In genomic region chr14:105890474-105891220, GRCh38 we compare ENCODE assay signal across 16 cellular contexts.
DNase-seq lines count a peak whose midpoint lies in the region; ATAC-seq, FAIRE-seq and TF ChIP-seq lines count a peak whose summit lies in the region.
"Had no signal": no experiment of that assay in that cellular context is flagged by ENCODE, and none has a peak within 500 bp of the region (broad histone marks: within the 10 kb centered on the region; RNA-seq: fewer than 3 reads in every experiment).

No MANE protein-coding gene starts in this region.

- H3K4me1 ChIP-seq in K562 (replicated peaks in 1 of 2; ENCODE audit: control insufficient read depth in 2 of 2, insufficient read depth in 2 of 2, low read length in 2 of 2) (no peaks in the 10 kb centered on the region), upper lobe of left lung (no peaks in the 10 kb centered on the region)
- H3K4me1 ChIP-seq: gastrocnemius medialis, neural progenitor cell had no signal

- peak; percentile 2 for DNase-seq in activated naive CD4-positive, alpha-beta T cell treated with anti-CD3 and anti-CD28 coated beads for 36 hours
- no peak for DNase-seq in activated naive CD4-positive, alpha-beta T cell (lab: John Stamatoyannopoulos, UW)
- DNase-seq in K562 (ENCODE audit: extremely low read depth in 1 of 4, low spot score in 3 of 4) (peak in 3 of 4 experiments; percentile 1), mesothelial cell of epicardium (ENCODE audit: low spot score in 2 of 2, unreplicated experiment in 2 of 2) (peak; percentile 10 to 31), upper lobe of left lung (peak; percentile 14 to 27), glomerular visceral epithelial cell (ENCODE audit: extremely low spot score) (no peak), AG20443 (ENCODE audit: low spot score) (no peak), NCI-H510A treated with DMSO at 0.1 percent for 48 hours (lab: John Stamatoyannopoulos, UW) (no peak)
- DNase-seq: amniotic stem cell, gastrocnemius medialis, HCEC 1CT, mesenchymal stem cell, NCI-H2081 had no signal

- no peak overlapping the region for H3K27ac ChIP-seq in K562 (ENCODE audit: extremely low read depth, low read depth, low read length)
- no peak overlapping the region for H3K27ac ChIP-seq in upper lobe of left lung
- H3K27ac ChIP-seq: gastrocnemius medialis, neural progenitor cell had no signal

- H3K4me3 Mint-ChIP-seq in activated naive CD4-positive, alpha-beta T cell treated with anti-CD3 and anti-CD28 coated beads for 36 hours = no peak overlapping the region
- H3K4me3 Mint-ChIP-seq in mesothelial cell of epicardium = no peak overlapping the region
- H3K4me3 Mint-ChIP-seq: neural progenitor cell had no signal

- H2AFZ ChIP-seq in K562 (ENCODE audit: low read depth, low read length) = no peak overlapping the region
- H2AFZ ChIP-seq: neural progenitor cell had no signal

- no peak for ATAC-seq in K562
- ATAC-seq in upper lobe of left lung (ENCODE audit: low FRiP score in 2 of 2) = peak in 1 of 2 donors; percentile 2
- ATAC-seq: gastrocnemius medialis had no signal

- H3K27me3 ChIP-seq in K562 (ENCODE audit: control insufficient read depth in 2 of 2, insufficient read depth in 2 of 2, low read length in 2 of 2) (no peaks in the 10 kb centered on the region; a peak in 1 of 5 replicates), upper lobe of left lung (no peaks in the 10 kb centered on the region)
- H3K27me3 ChIP-seq: gastrocnemius medialis, neural progenitor cell had no signal

- H3K9me3 Mint-ChIP-seq in activated naive CD4-positive, alpha-beta T cell treated with anti-CD3 and anti-CD28 coated beads for 36 hours = no peaks in the 10 kb centered on the region
- H3K9me3 Mint-ChIP-seq in mesothelial cell of epicardium = peaks cover 16% of the 10 kb centered on the region

- no peaks in the 10 kb centered on the region for H3K9me1 ChIP-seq in K562 (ENCODE audit: control insufficient read depth, insufficient read depth, low read length)

- TF ChIP-seq CTCF in K562 (IDR thresholded peaks at IDR 0.05 in 2 of 3, conservative IDR thresholded peaks at IDR 0.05 in 1 of 3; ENCODE audit: insufficient read depth in 2 of 3, low read depth in 1 of 3, low read length in 3 of 3) (no peak), mesothelial cell of epicardium (IDR thresholded peaks at IDR 0.05; ENCODE audit: unreplicated experiment) (no peak), upper lobe of left lung (IDR thresholded peaks at IDR 0.05) (no peak)

- no peaks in the 10 kb centered on the region for H4K20me1 ChIP-seq in K562 (replicated peaks; ENCODE audit: control insufficient read depth, insufficient read depth, low read length)

- intact Hi-C loops in activated naive CD4-positive, alpha-beta T cell treated with anti-CD3 and anti-CD28 coated beads for 36 hours (cut with micrococcal nuclease) = no loop called here
- intact Hi-C loops in K562 (cut with micrococcal nuclease) = no loop called here

- no peak for TF ChIP-seq POLR2A in K562 (conservative IDR thresholded peaks at IDR 0.05)
- no peak for TF ChIP-seq POLR2A in upper lobe of left lung (IDR thresholded peaks at IDR 0.05)

- BruUV-seq in K562 (replicated peaks; lab: Mats Ljungman, UMichigan) = no TSS peak

- POLR2A ChIA-PET in K562 (lab: Yijun Ruan, JAX) = no interaction called here

- in situ Hi-C loops in K562 (cut with MboI) = no loop called here

- H3K9me3 ChIP-seq in K562 (replicated peaks; ENCODE audit: control insufficient read depth, insufficient read depth, low read depth, low read length) = no peaks in the 10 kb centered on the region
- no peaks in the 10 kb centered on the region for H3K9me3 ChIP-seq in upper lobe of left lung
- H3K9me3 ChIP-seq: gastrocnemius medialis had no signal

- no peak overlapping the region for H3K9ac ChIP-seq in K562 (ENCODE audit: insufficient read depth in 1 of 2, low read depth in 2 of 2, low read length in 2 of 2)
- H3K9ac ChIP-seq: neural progenitor cell had no signal

- no peaks in the 10 kb centered on the region for H3K36me3 ChIP-seq in K562 (ENCODE audit: control insufficient read depth, insufficient read depth, low read length)
- no peaks in the 10 kb centered on the region for H3K36me3 ChIP-seq in upper lobe of left lung
- H3K36me3 ChIP-seq: gastrocnemius medialis, neural progenitor cell had no signal

- TF ChIP-seq EP300 in K562 (IDR thresholded peaks at IDR 0.05; ENCODE audit: low read length) (no peak), upper lobe of left lung (IDR thresholded peaks at IDR 0.05) (no peak)

- no peak for FAIRE-seq in K562 (lab: Jason Lieb, UNC)
- FAIRE-seq: GM12892, HTR-8/SVneo had no signal

- no peak for TF ChIP-seq RAD21 in K562 (CRISPR knock-in tag; conservative IDR thresholded peaks at IDR 0.05 in 1 of 2, IDR thresholded peaks at IDR 0.05 in 1 of 2)

- H3K4me2 ChIP-seq in K562 (ENCODE audit: insufficient read depth, low read length) = no peak overlapping the region
- H3K4me2 ChIP-seq: neural progenitor cell had no signal

- CTCF ChIA-PET in activated naive CD4-positive, alpha-beta T cell treated with anti-CD3 and anti-CD28 coated beads for 36 hours (lab: Charles Lee) = interaction anchor here (0.5 kb wide), 1 partner anchor 104 kb away, joined by 4 read pairs; no protein-coding TSS in a partner anchor
- CTCF ChIA-PET in K562 (lab: Yijun Ruan, JAX; ENCODE audit: low intra/inter-chr PET ratio) = no interaction called here

- H3K4me3 ChIP-seq in K562 (no peak overlapping the region), upper lobe of left lung (no peak overlapping the region)
- H3K4me3 ChIP-seq: gastrocnemius medialis, neural progenitor cell had no signal

- no peaks in the 10 kb centered on the region for H3K4me1 Mint-ChIP-seq in activated naive CD4-positive, alpha-beta T cell treated with anti-CD3 and anti-CD28 coated beads for 36 hours (ENCODE audit: low read depth)
- H3K4me1 Mint-ChIP-seq in mesothelial cell of epicardium = no peaks in the 10 kb centered on the region
- H3K4me1 Mint-ChIP-seq: neural progenitor cell had no signal

- H3K79me2 ChIP-seq in K562 (ENCODE audit: control insufficient read depth, insufficient read depth, low read length) = no peaks in the 10 kb centered on the region

- H3K27ac Mint-ChIP-seq in activated naive CD4-positive, alpha-beta T cell treated with anti-CD3 and anti-CD28 coated beads for 36 hours = no peak overlapping the region
- no peak overlapping the region for H3K27ac Mint-ChIP-seq in mesothelial cell of epicardium
- H3K27ac Mint-ChIP-seq: neural progenitor cell had no signal

- WGBS in K562 (ENCODE audit: insufficient coverage, low coverage, missing lambda C conversion rate) = 0% methylated on average over 10 of the region's 18 CpGs
- 82 to 86% methylated on average over 5 to 17 of the region's 18 CpGs for WGBS in upper lobe of left lung, 2 donors

- H3K27me3 Mint-ChIP-seq in activated naive CD4-positive, alpha-beta T cell treated with anti-CD3 and anti-CD28 coated beads for 36 hours (ENCODE audit: low read depth) = peaks cover 26% of the 10 kb centered on the region
- H3K27me3 Mint-ChIP-seq in mesothelial cell of epicardium (ENCODE audit: low read depth) = no peaks in the 10 kb centered on the region

- H3K36me3 Mint-ChIP-seq in activated naive CD4-positive, alpha-beta T cell treated with anti-CD3 and anti-CD28 coated beads for 36 hours (ENCODE audit: low read depth) = no peaks in the 10 kb centered on the region
- H3K36me3 Mint-ChIP-seq in mesothelial cell of epicardium = peaks cover 3% of the 10 kb centered on the region

TF ChIP-seq in K562, 482 proteins besides CTCF, POLR2A, EP300 and RAD21 (continues in another document):
- TF ChIP-seq, protein P1, sequence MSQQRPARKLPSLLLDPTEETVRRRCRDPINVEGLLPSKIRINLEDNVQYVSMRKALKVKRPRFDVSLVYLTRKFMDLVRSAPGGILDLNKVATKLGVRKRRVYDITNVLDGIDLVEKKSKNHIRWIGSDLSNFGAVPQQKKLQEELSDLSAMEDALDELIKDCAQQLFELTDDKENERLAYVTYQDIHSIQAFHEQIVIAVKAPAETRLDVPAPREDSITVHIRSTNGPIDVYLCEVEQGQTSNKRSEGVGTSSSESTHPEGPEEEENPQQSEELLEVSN (IDR thresholded peaks at IDR 0.05; ENCODE audit: borderline replicate concordance in 1 of 2, extremely low read depth in 1 of 2, insufficient read depth in 1 of 2, insufficient read length in 1 of 2, low read depth in 1 of 2, low read length in 1 of 2, poor library complexity in 1 of 2, severe bottlenecking in 1 of 2) = no peak
- TF ChIP-seq HMGXB4 (CRISPR knock-in tag; IDR thresholded peaks at IDR 0.05) (no peak), HOMEZ (CRISPR knock-in tag; IDR thresholded peaks at IDR 0.05) (no peak), ARHGAP35 (IDR thresholded peaks at IDR 0.05; ENCODE audit: partially characterized antibody) (no peak), MED1 (CRISPR knock-in tag; IDR thresholded peaks at IDR 0.05; ENCODE audit: borderline replicate concordance) (no peak), PTTG1 (tag; IDR thresholded peaks at IDR 0.05; ENCODE audit: low read depth) (no peak), ARID2 (IDR thresholded peaks at IDR 0.05) (no peak), SMARCA5 (IDR thresholded peaks at IDR 0.05) (no peak)

Comparison
In these comparisons a context has a peak if more than half of its experiments do, and no peak if none do; other contexts are left out.
1. DNase-seq: peak in activated naive CD4-positive, alpha-beta T cell treated with anti-CD3 and anti-CD28 coated beads for 36 hours (single experiment), K562 (3 of 4), mesothelial cell of epicardium (2 of 2) and upper lobe of left lung (2 of 2); none in activated naive CD4-positive, alpha-beta T cell (0 of 4), glomerular visceral epithelial cell (single experiment), AG20443 (single experiment) and NCI-H510A treated with DMSO at 0.1 percent for 48 hours (single experiment).